Comparison of ENCODE assay signal across 8 cellular contexts in genomic region chr2:218010116-218010837, GRCh38. TPM values are rescaled to one million over a fixed set of nuclear protein-coding genes. Genes with fewer than 3 reads are reported as not detected.
DNase-seq lines count a peak whose midpoint lies in the region; ATAC-seq and TF ChIP-seq lines count a peak whose summit lies in the region.

No MANE protein-coding gene starts in this region.

- TF ChIP-seq CTCF in Caco-2 (IDR thresholded peaks at IDR 0.05; ENCODE audit: insufficient read depth in 1 of 2, low read depth in 1 of 2, low read length in 1 of 2, severe bottlenecking in 1 of 2, unreplicated experiment in 1 of 2) (peak; percentile 58 to 82), WI38 (IDR thresholded peaks at IDR 0.05; ENCODE audit: low read depth, low read length) (peak; percentile 67), thyroid gland (IDR thresholded peaks at IDR 0.05) (peak; percentile 13 to 70 (median 35))

- H3K4me3 ChIP-seq in Caco-2 (ENCODE audit: low read depth, low read length) (peak overlapping the region; percentile 80), WI38 (ENCODE audit: low read depth, low read length) (peak overlapping the region; percentile 56), mesodermal cell (ENCODE audit: extremely low read depth, insufficient read depth, low read length, poor library complexity, severe bottlenecking) (peak overlapping the region; percentile 50), thyroid gland (replicated peaks in 1 of 3) (peak overlapping the region in 2 of 3 donors; percentile 30 to 42)
- H3K4me3 ChIP-seq in effector memory CD4-positive, alpha-beta T cell (ENCODE audit: insufficient read depth, low read depth, low read length, poor library complexity, severe bottlenecking), result peak overlapping the region; percentile 44

- TF ChIP-seq POLR2A in thyroid gland (IDR thresholded peaks at IDR 0.05), result no peak

- H3K27me3 Mint-ChIP-seq in Caco-2 (ENCODE audit: insufficient read depth, unreplicated experiment), result peaks cover 13% of the 10 kb centered on the region

- BruUV-seq in Caco-2 (replicated peaks; lab: Mats Ljungman, UMichigan), result no TSS peak

- no peaks in the 10 kb centered on the region for H3K36me3 Mint-ChIP-seq in Caco-2 (ENCODE audit: insufficient read depth, unreplicated experiment)

- H3K4me3 Mint-ChIP-seq in Caco-2 (ENCODE audit: unreplicated experiment), result peak overlapping the region; percentile 75

- no peak overlapping the region for H3K27ac Mint-ChIP-seq in Caco-2 (ENCODE audit: unreplicated experiment)

- POLR2A ChIA-PET in Caco-2 (lab: Charles Lee), result no interaction called here

- ATAC-seq in HG02642 (IDR thresholded peaks at IDR 0.05; ENCODE audit: poor library complexity, unreplicated experiment), result peak; percentile 47
- ATAC-seq in GM18873 (IDR thresholded peaks at IDR 0.05; ENCODE audit: low FRiP score, unreplicated experiment), result no peak

- DNase-seq in Caco-2 (peak; percentile 64 to 83), thyroid gland (peak; percentile 66 to 67), cerebellum (ENCODE audit: low spot score) (no peak)
- peak in 1 of 3 donors; percentile 8 for DNase-seq in effector memory CD4-positive, alpha-beta T cell

- intact Hi-C loops in Caco-2 (cut with micrococcal nuclease; ENCODE audit: unreplicated experiment) (loop anchor here (1.0 kb wide), 1 partner anchor 24 kb away; no protein-coding TSS in a partner anchor), thyroid gland (cut with DNase I) (no loop called here)

- H3K27me3 ChIP-seq in Caco-2 (replicated peaks; ENCODE audit: control insufficient read depth, insufficient read depth, low read length), result no peaks in the 10 kb centered on the region; the same call in 1 of the 2 replicates
- H3K27me3 ChIP-seq in effector memory CD4-positive, alpha-beta T cell (replicated peaks; ENCODE audit: control insufficient read depth, insufficient read depth, low read length, poor library complexity, severe bottlenecking), result peaks cover 18% of the 10 kb centered on the region
- no peaks in the 10 kb centered on the region for H3K27me3 ChIP-seq in thyroid gland

- no peaks in the 10 kb centered on the region for H3K4me1 Mint-ChIP-seq in Caco-2 (ENCODE audit: low read depth, unreplicated experiment)

- no peak overlapping the region for H3K27ac ChIP-seq in effector memory CD4-positive, alpha-beta T cell (ENCODE audit: insufficient read depth, low read length, poor library complexity, severe bottlenecking)
- H3K27ac ChIP-seq in mesodermal cell (ENCODE audit: low read depth, low read length, severe bottlenecking) (no peak overlapping the region), thyroid gland (peak overlapping the region in 1 of 3 donors; percentile 13)

- no peaks in the 10 kb centered on the region for H3K36me3 ChIP-seq in Caco-2 (ENCODE audit: control insufficient read depth, insufficient read depth, low read length)
- H3K36me3 ChIP-seq in effector memory CD4-positive, alpha-beta T cell (ENCODE audit: control insufficient read depth, insufficient read depth, low read length), result no peaks in the 10 kb centered on the region
- H3K36me3 ChIP-seq in mesodermal cell (ENCODE audit: control insufficient read depth, insufficient read depth, low read length), result no peaks in the 10 kb centered on the region
- no peaks in the 10 kb centered on the region for H3K36me3 ChIP-seq in thyroid gland

- H3K4me1 ChIP-seq in Caco-2, result no peaks in the 10 kb centered on the region
- H3K4me1 ChIP-seq in effector memory CD4-positive, alpha-beta T cell (ENCODE audit: control insufficient read depth, insufficient read depth, low read length, poor library complexity, severe bottlenecking), result peaks cover 7% of the 10 kb centered on the region
- H3K4me1 ChIP-seq in mesodermal cell (ENCODE audit: control insufficient read depth, insufficient read depth, low read length, poor library complexity, severe bottlenecking), result peaks cover 57% of the 10 kb centered on the region
- peaks cover 7 to 18% of the 10 kb centered on the region in 2 donors for H3K4me1 ChIP-seq in thyroid gland

- WGBS in mesodermal cell (ENCODE audit: insufficient coverage in 2 of 2), 2 experiments, result 0% methylated on average over 38 to 47 of the region's 70 CpGs
- WGBS in thyroid gland, 2 donors, result 0 to 17% methylated on average over 1 to 5 of the region's 70 CpGs

- no peaks in the 10 kb centered on the region for H3K9me3 Mint-ChIP-seq in Caco-2 (ENCODE audit: unreplicated experiment)

- H3K9me3 ChIP-seq in Caco-2 (no peaks in the 10 kb centered on the region), mesodermal cell (ENCODE audit: control insufficient read depth, low read length) (no peaks in the 10 kb centered on the region), thyroid gland (no peaks in the 10 kb centered on the region)
- no peaks in the 10 kb centered on the region for H3K9me3 ChIP-seq in effector memory CD4-positive, alpha-beta T cell (ENCODE audit: control insufficient read depth, low read length)

- CTCF ChIA-PET in Caco-2 (lab: Charles Lee), result interaction anchor here (0.5 kb wide), 1 partner anchor 14 kb away, joined by 3 read pairs; no protein-coding TSS in a partner anchor

RNA-seq across cellular contexts. Expression of gene TNS1, which starts 7.5 kb away (rescaled TPM):
- total RNA-seq in Caco-2 (2022) (16.1 and 16.9 TPM in 2 replicates), thyroid gland (100 to 1,000 TPM; 169 to 316 (median 229) TPM), cerebellum (18.7 TPM)
- 26.9 TPM for polyA plus RNA-seq in mesodermal cell (2013, experiment 1 of 2)
- polyA plus RNA-seq in mesodermal cell (2013, experiment 2 of 2), result 24.8 TPM

RNA-seq across cellular contexts. Expression of gene RUFY4, which starts 58.8 kb away (rescaled TPM):
- total RNA-seq in Caco-2 (2022) (not detected in 2 replicates), thyroid gland (not detected), cerebellum (not detected)
- not detected for polyA plus RNA-seq in mesodermal cell (2013, experiment 1 of 2)
- not detected for polyA plus RNA-seq in mesodermal cell (2013, experiment 2 of 2)
